16 cellular contexts compared by ENCODE assay signal in genomic region chr11:56706486-56706885, GRCh38.
"Had no signal": no experiment of that assay in that cellular context is flagged by ENCODE, and none has a peak within 500 bp of the region (broad histone marks: within the 10 kb centered on the region; RNA-seq: fewer than 3 reads in every experiment).

No MANE protein-coding gene starts in this region.

- H3K27ac ChIP-seq: cardiac muscle cell, dorsolateral prefrontal cortex, hepatocyte, left ventricle myocardium inferior, thyroid gland, vagina had no signal

- DNase-seq: activated naive CD4-positive, alpha-beta T cell treated with anti-CD3 and anti-CD28 coated beads for 36 hours; activated T-cell treated with anti-CD3 and anti-CD28 coated beads, Interleukin-2, amount 50 U/mL, for 1 hour; dorsolateral prefrontal cortex; endodermal cell; erythroblast; kidney; left ventricle myocardium inferior; nucleus accumbens; posterior cingulate gyrus; retina; stimulated activated CD4-positive, alpha-beta T cell treated with anti-CD3 and anti-CD28 coated beads, Interleukin-2, amount 100 ng/mL, for 48 hours; stimulated activated naive B cell treated with anti-CD40 and anti-IgM and Interleukin-4, amounts not matched to agents 10 μg/mL and 1 μg/mL and 100 μg/mL, for 72 hours; thyroid gland had no signal

- H3K4me3 ChIP-seq: cardiac muscle cell, dorsolateral prefrontal cortex, hepatocyte, left ventricle myocardium inferior, thyroid gland, vagina had no signal

- H3K9me3 ChIP-seq: thyroid gland, vagina had no signal

- H3K4me1 ChIP-seq: left ventricle myocardium inferior, thyroid gland, vagina had no signal

- H3K27me3 ChIP-seq: cardiac muscle cell, dorsolateral prefrontal cortex, hepatocyte, thyroid gland, vagina had no signal

- H3K36me3 ChIP-seq: cardiac muscle cell, left ventricle myocardium inferior, thyroid gland, vagina had no signal
